In genomic region chr6:6332240-6332639, GRCh38 we compare ENCODE assay signal across 11 cellular contexts. TPM values are rescaled to one million over a fixed set of nuclear protein-coding genes. Genes with fewer than 3 reads are reported as not detected.
DNase-seq lines count a peak whose midpoint lies in the region; ATAC-seq, FAIRE-seq and TF ChIP-seq lines count a peak whose summit lies in the region.
"Had no signal": no experiment of that assay in that cellular context is flagged by ENCODE, and none has a peak within 500 bp of the region (broad histone marks: within the 10 kb centered on the region; RNA-seq: fewer than 3 reads in every experiment).

No MANE protein-coding gene starts in this region.

- in situ Hi-C loops in GM12878 (cut with MboI) = loop anchor here (5.0 kb wide), 1 partner anchor 75 kb away; no protein-coding TSS in a partner anchor

- peaks cover 2% of the 10 kb centered on the region; the same call in 2 of the 3 replicates for H3K9me3 ChIP-seq in GM12878 (replicated peaks; ENCODE audit: control insufficient read depth, insufficient read depth, low read length)

- H3K27me3 Mint-ChIP-seq in naive thymus-derived CD8-positive, alpha-beta T cell = peaks cover 0 to 17% (median 2%) of the 10 kb centered on the region in 5 donors

- RAD21 ChIA-PET in GM12878 (lab: Charles Lee; ENCODE audit: unreplicated experiment) = interaction anchor here (0.7 to 9.4 kb wide), 32 partner anchors 12 to 861 kb away, joined by 3 to 202 read pairs (median 7); no protein-coding TSS in a partner anchor

- peak overlapping the region; percentile 97 for H3K27ac ChIP-seq in GM12878 (ENCODE audit: control insufficient read depth, insufficient read depth)
- H3K27ac ChIP-seq: WERI-Rb-1 had no signal

- no peaks in the 10 kb centered on the region for H3K36me3 ChIP-seq in GM12878 (ENCODE audit: control insufficient read depth in 2 of 2, insufficient read depth in 2 of 2, low read length in 1 of 2)
- H3K36me3 ChIP-seq: WERI-Rb-1 had no signal

- no peak overlapping the region for H2AFZ ChIP-seq in GM12878 (ENCODE audit: control insufficient read depth, low read depth, low read length)

- H3K9ac ChIP-seq in GM12878 (ENCODE audit: control insufficient read depth, insufficient read depth, low read length) = peak overlapping the region; percentile 66

- FAIRE-seq in GM12878 (lab: Jason Lieb, UNC) = peak; percentile 81

- no peaks in the 10 kb centered on the region for H3K9me3 Mint-ChIP-seq in stimulated activated effector memory CD8-positive, alpha-beta T cell treated with anti-CD3 and anti-CD28 coated beads, Interleukin-12 subunit alpha, Interleukin-12 subunit beta, amount 100 ng/mL, for 72 hours
- H3K9me3 Mint-ChIP-seq in naive thymus-derived CD8-positive, alpha-beta T cell = no peaks in the 10 kb centered on the region
- H3K9me3 Mint-ChIP-seq: CD8-positive, alpha-beta memory T cell had no signal

- H3K4me3 ChIP-seq in GM12878 = peak overlapping the region; percentile 40; the same call in 1 of the 2 replicates

- ATAC-seq in GM21447 (IDR thresholded peaks at IDR 0.05; ENCODE audit: unreplicated experiment) = peak; percentile 59
- peak; percentile 61 for ATAC-seq in HG03442 (IDR thresholded peaks at IDR 0.05; ENCODE audit: unreplicated experiment)
- peak; percentile 81 for ATAC-seq in GM12878
- ATAC-seq in stimulated activated effector memory CD8-positive, alpha-beta T cell treated with anti-CD3 and anti-CD28 coated beads, Interleukin-12 subunit alpha, Interleukin-12 subunit beta, amount 100 ng/mL, for 72 hours = no peak
- ATAC-seq in naive thymus-derived CD8-positive, alpha-beta T cell = no peak

- BruUV-seq in GM12878 (replicated peaks; lab: Mats Ljungman, UMichigan) = no TSS peak

- H3K79me2 ChIP-seq in GM12878 (ENCODE audit: control insufficient read depth, insufficient read depth, low read length) = no peaks in the 10 kb centered on the region

- TF ChIP-seq CTCF in GM10266 (IDR thresholded peaks at IDR 0.05; ENCODE audit: control insufficient read depth, insufficient read depth, low read depth, missing control alignments) (no peak), GM12878 (IDR thresholded peaks at IDR 0.05 in 2 of 3, conservative IDR thresholded peaks at IDR 0.05 in 1 of 3; ENCODE audit: control insufficient read depth in 2 of 3, extremely low read depth in 1 of 3, insufficient read depth in 1 of 3, low read depth in 3 of 3, low read length in 3 of 3) (no peak)

- SMC1A ChIA-PET in GM12878 (lab: Charles Lee; ENCODE audit: uncharacterized antibody, unreplicated experiment) = interaction anchor here (0.7 to 12.3 kb wide), 30 partner anchors 13 to 365 kb away, joined by 3 to 217 read pairs (median 5); no protein-coding TSS in a partner anchor

- 0 out of 2 replicates have a peak, but pooled peaks have one; percentile 3 for TF ChIP-seq RAD21 in GM12878 (IDR thresholded peaks at IDR 0.05; ENCODE audit: insufficient read depth, low read depth, low read length)

- TF ChIP-seq EP300 in GM12878 (IDR thresholded peaks at IDR 0.05; ENCODE audit: borderline replicate concordance in 1 of 2, control insufficient read depth in 1 of 2, low read depth in 2 of 2, low read length in 2 of 2) = peak in 1 of 2 experiments; percentile 64; a peak in 3 of 4 replicates

- POLR2A ChIA-PET in GM12878 (lab: Charles Lee) = interaction anchor here (0.6 to 5.2 kb wide), 13 partner anchors 14 to 255 kb away, joined by 3 to 69 read pairs (median 4); no protein-coding TSS in a partner anchor
- POLR2A ChIA-PET in naive thymus-derived CD8-positive, alpha-beta T cell (lab: Charles Lee) = no interaction called here

- no peak for TF ChIP-seq POLR2A in GM12878 (IDR thresholded peaks at IDR 0.05; ENCODE audit: low read depth, low read length)

- H3K4me2 ChIP-seq in GM12878 (ENCODE audit: control insufficient read depth, insufficient read depth) = peak overlapping the region; percentile 53

- H3K36me3 Mint-ChIP-seq in stimulated activated effector memory CD8-positive, alpha-beta T cell treated with anti-CD3 and anti-CD28 coated beads, Interleukin-12 subunit alpha, Interleukin-12 subunit beta, amount 100 ng/mL, for 72 hours = no peaks in the 10 kb centered on the region
- no peaks in the 10 kb centered on the region for H3K36me3 Mint-ChIP-seq in naive thymus-derived CD8-positive, alpha-beta T cell
- H3K36me3 Mint-ChIP-seq: CD8-positive, alpha-beta memory T cell had no signal

- H3K27me3 ChIP-seq in GM12878 (replicated peaks in 1 of 2; ENCODE audit: control insufficient read depth in 2 of 2, insufficient read depth in 2 of 2, low read length in 1 of 2) = no peaks in the 10 kb centered on the region

- H3K4me1 Mint-ChIP-seq in stimulated activated effector memory CD8-positive, alpha-beta T cell treated with anti-CD3 and anti-CD28 coated beads, Interleukin-12 subunit alpha, Interleukin-12 subunit beta, amount 100 ng/mL, for 72 hours = no peaks in the 10 kb centered on the region
- peaks cover 0 to 29% (median 8%) of the 10 kb centered on the region in 4 donors for H3K4me1 Mint-ChIP-seq in naive thymus-derived CD8-positive, alpha-beta T cell
- H3K4me1 Mint-ChIP-seq: CD8-positive, alpha-beta memory T cell had no signal

- no peak overlapping the region for H3K27ac Mint-ChIP-seq in stimulated activated effector memory CD8-positive, alpha-beta T cell treated with anti-CD3 and anti-CD28 coated beads, Interleukin-12 subunit alpha, Interleukin-12 subunit beta, amount 100 ng/mL, for 72 hours
- H3K27ac Mint-ChIP-seq in naive thymus-derived CD8-positive, alpha-beta T cell = peak overlapping the region in 2 of 10 donors; percentile 50 to 63
- H3K27ac Mint-ChIP-seq: CD8-positive, alpha-beta memory T cell had no signal

- under 1% methylated on average over 6 of the region's 6 CpGs for WGBS in GM12878 (ENCODE audit: insufficient coverage, insufficient replicate concordance, low lambda C conversion rate, missing lambda C conversion rate)

- intact Hi-C loops in GM12878 (cut with micrococcal nuclease; ENCODE audit: unreplicated experiment) = loop anchor here (1.0 to 5.0 kb wide), 3 partner anchors 60 to 275 kb away; partner anchors contain the start of gene LY86

- H4K20me1 ChIP-seq in GM12878 (ENCODE audit: control insufficient read depth, insufficient read depth) = no peaks in the 10 kb centered on the region

- no peak overlapping the region for H3K4me3 Mint-ChIP-seq in stimulated activated effector memory CD8-positive, alpha-beta T cell treated with anti-CD3 and anti-CD28 coated beads, Interleukin-12 subunit alpha, Interleukin-12 subunit beta, amount 100 ng/mL, for 72 hours
- peak overlapping the region in 1 of 10 donors; percentile 17 for H3K4me3 Mint-ChIP-seq in naive thymus-derived CD8-positive, alpha-beta T cell
- H3K4me3 Mint-ChIP-seq: CD8-positive, alpha-beta memory T cell had no signal

- DNase-seq in GM10266 (ENCODE audit: extremely low spot score) (peak; percentile 40), GM12878 (ENCODE audit: low read depth, low spot score) (peak; percentile 95), epidermal melanocyte (ENCODE audit: insufficient read length, low spot score) (no peak)
- no peak for DNase-seq in stimulated activated effector memory CD8-positive, alpha-beta T cell treated with anti-CD3 and anti-CD28 coated beads, Interleukin-12 subunit alpha, Interleukin-12 subunit beta, amount 100 ng/mL, for 72 hours (ENCODE audit: low spot score in 2 of 2)
- no peak for DNase-seq in naive thymus-derived CD8-positive, alpha-beta T cell
- DNase-seq in central memory CD4-positive, alpha-beta T cell = no peak
- DNase-seq: CD8-positive, alpha-beta memory T cell; IMR-90; WERI-Rb-1 had no signal

- CTCF ChIA-PET in GM12878 (lab: Yijun Ruan, JAX) = interaction anchor here (0.6 to 4.4 kb wide), 19 partner anchors 12 to 825 kb away, joined by 3 to 45 read pairs (median 4); partner anchors contain the start of gene F13A1

- peaks cover 38% of the 10 kb centered on the region for H3K4me1 ChIP-seq in GM12878 (ENCODE audit: control insufficient read depth, insufficient read depth, low read length)

TF ChIP-seq in GM12878, 131 proteins besides CTCF, POLR2A, EP300 and RAD21 (continues in another document):
- TF ChIP-seq TCF3 (IDR thresholded peaks at IDR 0.05; ENCODE audit: borderline replicate concordance, insufficient read depth, low read depth, low read length) (0 out of 2 replicates have a peak, but pooled peaks have one; percentile 25), SREBF1 (IDR thresholded peaks at IDR 0.05; ENCODE audit: low read length) (no peak), GATAD2B (conservative IDR thresholded peaks at IDR 0.05; ENCODE audit: low read depth) (no peak), NR2C1 (IDR thresholded peaks at IDR 0.05) (no peak), DPF2 (IDR thresholded peaks at IDR 0.05) (0 out of 2 replicates have a peak, but pooled peaks have one; percentile 12), SPI1 (IDR thresholded peaks at IDR 0.05; ENCODE audit: borderline replicate concordance, insufficient read depth, low read depth, low read length) (peak; percentile 76)

RNA-seq across cellular contexts. Expression of gene F13A1, which starts 11.8 kb away (rescaled TPM):
- total RNA-seq in GM12878 (2013; cell fraction: nucleolus; rRNA removed) = 8.2 and 10.1 TPM in 2 replicates
- total RNA-seq in GM12878 (2014; rRNA removed) (1.2 and 1.7 TPM in 2 replicates), GM12878 (2014; rRNA removed; fragmentation: Illumina TruSeq; extraction: Trizol) (1.5 and 1.7 TPM in 2 replicates), GM12878 (2021) (1.3 and 1.6 TPM in 2 replicates)
- polyA plus RNA-seq in GM12878 (2011; ENCODE audit: low read depth) = 1.6 TPM
- polyA plus RNA-seq in GM12878 (2011; rRNA removed) (0.48 and 0.49 TPM in 2 replicates), GM12878 (2014; fragmentation: Illumina TruSeq; extraction: Trizol) (1.8 and 2.2 TPM in 2 replicates), GM12878 (2014; fragmentation: Nextera tagmentation; extraction: Ambion mirVana) (under 1 TPM; 0.49 to 0.85 TPM), GM12878 (2014; rRNA removed) (1.4 and 1.7 TPM in 2 replicates), GM12878 (2016; fragmentation: Nextera tagmentation; extraction: Ambion mirVana) (under 1 TPM; 0.55 to 0.64 TPM)
- polyA plus RNA-seq in GM12878 (2011; cell fraction: cytosol; rRNA removed) = 0.22 and 0.28 TPM in 2 replicates
- 0.80 and 0.94 TPM in 2 replicates for polyA plus RNA-seq in GM12878 (2011; cell fraction: nucleus; rRNA removed)
- 1.4 and 3.3 TPM in 2 replicates for polyA plus RNA-seq in GM12878 (2012)
- 0.37 and 0.46 TPM in 2 replicates for polyA minus RNA-seq in GM12878 (2011; rRNA and poly(A)+ RNA removed)
- 0.31 TPM in 1 of 2 replicates, not detected in the other for polyA minus RNA-seq in GM12878 (2011; cell fraction: cytosol; rRNA and poly(A)+ RNA removed)
- polyA minus RNA-seq in GM12878 (2011; cell fraction: nucleus; rRNA and poly(A)+ RNA removed) = 0.29 and 0.73 TPM in 2 replicates
- 1 to 10 TPM; 1.3 to 1.6 TPM for total RNA-seq in naive thymus-derived CD8-positive, alpha-beta T cell
- under 1 TPM in 2 of 3 donors, not detected in 1; 0.04 to 0.12 TPM for polyA plus RNA-seq in naive thymus-derived CD8-positive, alpha-beta T cell
- total RNA-seq: IMR-90 had no signal
- polyA plus RNA-seq: IMR-90 had no signal

Comparison
In these comparisons a context has a peak if more than half of its experiments do, and no peak if none do; other contexts are left out.
1. DNase-seq: peak in GM10266 (single experiment) and GM12878 (single experiment); none in stimulated activated effector memory CD8-positive, alpha-beta T cell treated with anti-CD3 and anti-CD28 coated beads, Interleukin-12 subunit alpha, Interleukin-12 subunit beta, amount 100 ng/mL, for 72 hours (0 of 2), naive thymus-derived CD8-positive, alpha-beta T cell (0 of 10), central memory CD4-positive, alpha-beta T cell (single experiment) and epidermal melanocyte (single experiment).
2. ATAC-seq: peak in GM21447 (single experiment), HG03442 (single experiment) and GM12878 (single experiment); none in stimulated activated effector memory CD8-positive, alpha-beta T cell treated with anti-CD3 and anti-CD28 coated beads, Interleukin-12 subunit alpha, Interleukin-12 subunit beta, amount 100 ng/mL, for 72 hours (single experiment) and naive thymus-derived CD8-positive, alpha-beta T cell (0 of 2).